Comparison of ENCODE assay signal across 11 cellular contexts in the genomic region with DNA sequence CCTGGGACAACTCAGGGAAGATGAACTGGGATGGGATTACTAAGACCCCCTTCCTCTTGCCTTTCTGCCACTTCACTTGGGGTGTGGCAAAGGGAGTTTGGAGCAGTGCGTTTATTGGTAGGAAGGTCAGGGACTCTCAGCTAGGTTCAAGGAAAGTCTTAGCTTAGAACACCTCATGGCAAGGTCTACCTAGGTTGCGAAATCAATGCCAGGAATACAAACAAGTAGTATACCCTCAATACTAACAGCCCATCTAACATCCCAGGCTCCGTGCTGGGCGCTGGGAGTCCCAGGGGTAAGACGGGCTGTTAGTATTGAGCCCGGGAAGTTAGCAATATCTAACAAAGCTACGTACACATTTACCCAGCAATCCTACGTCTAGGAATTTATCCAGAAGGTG. TPM values are rescaled to one million over a fixed set of nuclear protein-coding genes. Genes with fewer than 3 reads are reported as not detected.
DNase-seq lines count a peak whose midpoint lies in the region; ATAC-seq and TF ChIP-seq lines count a peak whose summit lies in the region.
"Had no signal": no experiment of that assay in that cellular context is flagged by ENCODE, and none has a peak within 500 bp of the region (broad histone marks: within the 10 kb centered on the region; RNA-seq: fewer than 3 reads in every experiment).

No MANE protein-coding gene starts in this region.

- POLR2A ChIA-PET in activated naive CD8-positive, alpha-beta T cell treated with anti-CD3 and anti-CD28 coated beads, Interleukin-2, amount 10 ng/mL, durations not matched to agents 7 days and 5 days (lab: Charles Lee) = interaction anchor here (1.2 kb wide), 1 partner anchor 24 kb away, joined by 3 read pairs; no protein-coding TSS in a partner anchor

- peaks cover 52% of the 10 kb centered on the region for H3K4me1 Mint-ChIP-seq in activated naive CD8-positive, alpha-beta T cell (ENCODE audit: low read depth)
- peaks cover 50% of the 10 kb centered on the region for H3K4me1 Mint-ChIP-seq in activated naive CD8-positive, alpha-beta T cell treated with anti-CD3 and anti-CD28 coated beads for 36 hours
- H3K4me1 Mint-ChIP-seq in activated naive CD8-positive, alpha-beta T cell treated with anti-CD3 and anti-CD28 coated beads, Interleukin-2, amount 10 ng/mL, durations not matched to agents 7 days and 5 days = peaks cover 30% of the 10 kb centered on the region
- H3K4me1 Mint-ChIP-seq in memory B cell = peaks cover 35% of the 10 kb centered on the region

- no peak for DNase-seq in activated naive CD8-positive, alpha-beta T cell treated with anti-CD3 and anti-CD28 coated beads for 36 hours
- no peak for DNase-seq in activated naive CD8-positive, alpha-beta T cell treated with anti-CD3 and anti-CD28 coated beads, Interleukin-2, amount 10 ng/mL, durations not matched to agents 7 days and 5 days
- DNase-seq in memory B cell (ENCODE audit: low spot score in 2 of 2) = no peak
- no peak for DNase-seq in transverse colon
- DNase-seq in KBM-7 = no peak
- DNase-seq in spleen = no peak
- no peak for DNase-seq in globus pallidus (ENCODE audit: low spot score)
- DNase-seq: activated CD4-positive, alpha-beta T cell treated with anti-CD3 and anti-CD28 coated beads, Interleukin-2, amount 50 U/mL, for 48 hours; stimulated activated naive CD4-positive, alpha-beta T cell had no signal

- H3K4me3 ChIP-seq in transverse colon (no peak overlapping the region), spleen (no peak overlapping the region)
- H3K4me3 ChIP-seq: SK-N-MC had no signal

- 77 to 100% methylated on average over 2 to 8 of the region's 8 CpGs for WGBS in transverse colon (ENCODE audit: low coverage in 1 of 2), 2 donors
- 79 to 83% (median 81%) methylated on average over 8 of the region's 8 CpGs for WGBS in spleen, 5 donors

- H3K27me3 Mint-ChIP-seq in activated naive CD8-positive, alpha-beta T cell = no peaks in the 10 kb centered on the region
- no peaks in the 10 kb centered on the region for H3K27me3 Mint-ChIP-seq in activated naive CD8-positive, alpha-beta T cell treated with anti-CD3 and anti-CD28 coated beads for 36 hours
- H3K27me3 Mint-ChIP-seq in activated naive CD8-positive, alpha-beta T cell treated with anti-CD3 and anti-CD28 coated beads, Interleukin-2, amount 10 ng/mL, durations not matched to agents 7 days and 5 days = no peaks in the 10 kb centered on the region
- no peaks in the 10 kb centered on the region for H3K27me3 Mint-ChIP-seq in memory B cell

- TF ChIP-seq EP300 in transverse colon (IDR thresholded peaks at IDR 0.05; ENCODE audit: low read depth) = no peak

- H3K9me3 ChIP-seq in transverse colon = no peaks in the 10 kb centered on the region
- H3K9me3 ChIP-seq in spleen = no peaks in the 10 kb centered on the region

- TF ChIP-seq POLR2A in transverse colon (IDR thresholded peaks at IDR 0.05) (no peak), spleen (IDR thresholded peaks at IDR 0.05) (no peak)

- H3K36me3 ChIP-seq in transverse colon (no peaks in the 10 kb centered on the region), spleen (peaks cover 0 to 24% (median 0%) of the 10 kb centered on the region in 6 donors)

- intact Hi-C loops in transverse colon (cut with DNase I; ENCODE audit: low total_unique reads) = no loop called here
- intact Hi-C loops in spleen (cut with DNase I; ENCODE audit: low total_unique reads) = no loop called here

- no peak for ATAC-seq in activated naive CD8-positive, alpha-beta T cell treated with anti-CD3 and anti-CD28 coated beads, Interleukin-2, amount 10 ng/mL, durations not matched to agents 7 days and 5 days (ENCODE audit: low read depth)
- ATAC-seq in memory B cell (ENCODE audit: low read depth) = no peak

- H3K4me3 Mint-ChIP-seq in activated naive CD8-positive, alpha-beta T cell = no peak overlapping the region
- H3K4me3 Mint-ChIP-seq in activated naive CD8-positive, alpha-beta T cell treated with anti-CD3 and anti-CD28 coated beads for 36 hours = no peak overlapping the region
- peak overlapping the region; percentile 24 for H3K4me3 Mint-ChIP-seq in activated naive CD8-positive, alpha-beta T cell treated with anti-CD3 and anti-CD28 coated beads, Interleukin-2, amount 10 ng/mL, durations not matched to agents 7 days and 5 days
- H3K4me3 Mint-ChIP-seq in memory B cell = no peak overlapping the region

- in situ Hi-C loops in transverse colon (cut with MboI; ENCODE audit: low pct_ligation_motif_present in 1 of 4, low pct_unique_long_range_greater_than_20kb in 1 of 4, low sequenced_read_pairs in 3 of 4) = loop anchor here in 1 of 4 donors (10.0 kb wide), 1 partner anchor 63 kb away; no protein-coding TSS in a partner anchor
- in situ Hi-C loops in KBM-7 (cut with MboI; ENCODE audit: low pct_unique_long_range_greater_than_20kb, low sequenced_read_pairs) = no loop called here

- H3K27ac ChIP-seq in transverse colon = peak overlapping the region; percentile 89 to 95 (median 93)
- peak overlapping the region in 3 of 8 donors; percentile 54 to 90 (median 85) for H3K27ac ChIP-seq in spleen
- H3K27ac ChIP-seq: SK-N-MC had no signal

- H3K9me3 Mint-ChIP-seq in activated naive CD8-positive, alpha-beta T cell (ENCODE audit: low read depth) = no peaks in the 10 kb centered on the region
- no peaks in the 10 kb centered on the region for H3K9me3 Mint-ChIP-seq in activated naive CD8-positive, alpha-beta T cell treated with anti-CD3 and anti-CD28 coated beads for 36 hours
- no peaks in the 10 kb centered on the region for H3K9me3 Mint-ChIP-seq in activated naive CD8-positive, alpha-beta T cell treated with anti-CD3 and anti-CD28 coated beads, Interleukin-2, amount 10 ng/mL, durations not matched to agents 7 days and 5 days
- H3K9me3 Mint-ChIP-seq in memory B cell = no peaks in the 10 kb centered on the region

- TF ChIP-seq CTCF in transverse colon (IDR thresholded peaks at IDR 0.05) = no peak
- TF ChIP-seq CTCF in spleen (IDR thresholded peaks at IDR 0.05 in 8 of 11, conservative IDR thresholded peaks at IDR 0.05 in 3 of 11) = no peak

- H3K4me1 ChIP-seq in transverse colon (peaks cover 11 to 57% (median 40%) of the 10 kb centered on the region in 4 donors), spleen (peaks cover 16 to 63% (median 50%) of the 10 kb centered on the region in 6 donors)

- H3K27me3 ChIP-seq in transverse colon (no peaks in the 10 kb centered on the region), spleen (replicated peaks in 1 of 7) (peaks cover 0 to 27% (median 0%) of the 10 kb centered on the region in 7 donors)

- H3K27ac Mint-ChIP-seq in activated naive CD8-positive, alpha-beta T cell = peak overlapping the region; percentile 72
- no peak overlapping the region for H3K27ac Mint-ChIP-seq in activated naive CD8-positive, alpha-beta T cell treated with anti-CD3 and anti-CD28 coated beads for 36 hours
- no peak overlapping the region for H3K27ac Mint-ChIP-seq in activated naive CD8-positive, alpha-beta T cell treated with anti-CD3 and anti-CD28 coated beads, Interleukin-2, amount 10 ng/mL, durations not matched to agents 7 days and 5 days
- H3K27ac Mint-ChIP-seq in memory B cell = peak overlapping the region; percentile 84

- peaks cover 5% of the 10 kb centered on the region for H3K36me3 Mint-ChIP-seq in activated naive CD8-positive, alpha-beta T cell
- H3K36me3 Mint-ChIP-seq in activated naive CD8-positive, alpha-beta T cell treated with anti-CD3 and anti-CD28 coated beads for 36 hours = no peaks in the 10 kb centered on the region
- peaks cover 34% of the 10 kb centered on the region for H3K36me3 Mint-ChIP-seq in activated naive CD8-positive, alpha-beta T cell treated with anti-CD3 and anti-CD28 coated beads, Interleukin-2, amount 10 ng/mL, durations not matched to agents 7 days and 5 days
- peaks cover 4% of the 10 kb centered on the region for H3K36me3 Mint-ChIP-seq in memory B cell

RNA-seq across cellular contexts. Expression of gene ATP2B4, which starts 4.7 kb away (rescaled TPM):
- 1 to 10 TPM; 5.3 to 6.4 TPM for total RNA-seq in activated naive CD8-positive, alpha-beta T cell treated with anti-CD3 and anti-CD28 coated beads for 36 hours
- total RNA-seq in activated naive CD8-positive, alpha-beta T cell treated with anti-CD3 and anti-CD28 coated beads, Interleukin-2, amount 10 ng/mL, durations not matched to agents 7 days and 5 days = 10 to 100 TPM; 64.5 to 67.2 TPM
- total RNA-seq in transverse colon (100 to 1,000 TPM in 1 of 4 donors, 10 to 100 TPM in 3; 58.4 to 146 (median 79.6) TPM), spleen (10 to 100 TPM; 34.5 to 78.5 (median 55.2) TPM)
- 1 to 10 TPM; 6.2 to 8.6 (median 6.7) TPM for polyA plus RNA-seq in spleen

Comparison
In these comparisons a context has a peak if more than half of its experiments do, and no peak if none do; other contexts are left out.
1. H3K27ac Mint-ChIP-seq: peak in activated naive CD8-positive, alpha-beta T cell (single experiment) and memory B cell (single experiment); none in activated naive CD8-positive, alpha-beta T cell treated with anti-CD3 and anti-CD28 coated beads for 36 hours (single experiment) and activated naive CD8-positive, alpha-beta T cell treated with anti-CD3 and anti-CD28 coated beads, Interleukin-2, amount 10 ng/mL, durations not matched to agents 7 days and 5 days (single experiment).
2. RNA of gene ATP2B4, which starts 4.7 kb away (total RNA-seq): 58.4 to 146 TPM in transverse colon, 64.5 to 67.2 TPM in activated naive CD8-positive, alpha-beta T cell treated with anti-CD3 and anti-CD28 coated beads, Interleukin-2, amount 10 ng/mL, durations not matched to agents 7 days and 5 days and 34.5 to 78.5 TPM in spleen; 5.3 to 6.4 TPM in activated naive CD8-positive, alpha-beta T cell treated with anti-CD3 and anti-CD28 coated beads for 36 hours; every median in the first group is over 4 times any median in the second.